1 cellular context compared by ENCODE assay signal in genomic region chr6:144063744-144064401, GRCh38.
A peak's percentile ranks its signal among the peaks of the same experiment; 100 is the strongest.
TF ChIP-seq lines count a peak whose summit lies in the region.

No MANE protein-coding gene starts in this region.

TF ChIP-seq in HepG2, 621 proteins besides CTCF, POLR2A, EP300 and RAD21 (continued from another document and continues in another):
- TF ChIP-seq HOXA9 (CRISPR knock-in tag; IDR thresholded peaks at IDR 0.05; ENCODE audit: borderline replicate concordance): no peak
- TF ChIP-seq SP5 (CRISPR knock-in tag; IDR thresholded peaks at IDR 0.05; ENCODE audit: borderline replicate concordance, low read depth): peak; percentile 74
- 0 out of 2 replicates have a peak, but pooled peaks have one; percentile 22 for TF ChIP-seq SMAD3 (CRISPR knock-in tag; IDR thresholded peaks at IDR 0.05)
- TF ChIP-seq BRCA1 (CRISPR knock-in tag; IDR thresholded peaks at IDR 0.05): 0 out of 2 replicates have a peak, but pooled peaks have one; percentile 52
- no peak for TF ChIP-seq GATA4 (IDR thresholded peaks at IDR 0.05; ENCODE audit: borderline replicate concordance, low read depth)
- no peak for TF ChIP-seq STAT5B (CRISPR knock-in tag; IDR thresholded peaks at IDR 0.05)
- no peak for TF ChIP-seq ZMYM2 (CRISPR knock-in tag; IDR thresholded peaks at IDR 0.05)
- TF ChIP-seq ATRX (CRISPR knock-in tag; IDR thresholded peaks at IDR 0.05; ENCODE audit: borderline replicate concordance): no peak
- 0 out of 2 replicates have a peak, but pooled peaks have one; percentile 69 for TF ChIP-seq AKAP8 (CRISPR knock-in tag; IDR thresholded peaks at IDR 0.05)
- peak; percentile 22; the same call in 1 of the 2 replicates for TF ChIP-seq ZNF776 (CRISPR knock-in tag; IDR thresholded peaks at IDR 0.05)
- 0 out of 2 replicates have a peak, but pooled peaks have one; percentile 61 for TF ChIP-seq ZFP41 (CRISPR knock-in tag; IDR thresholded peaks at IDR 0.05; ENCODE audit: borderline replicate concordance)
- no peak for TF ChIP-seq JARID2 (CRISPR knock-in tag; IDR thresholded peaks at IDR 0.05; ENCODE audit: insufficient replicate concordance)
- no peak for TF ChIP-seq FOXA1 (IDR thresholded peaks at IDR 0.05)
- peak; percentile 26; the same call in 1 of the 2 replicates for TF ChIP-seq FOXA1 (CRISPR knock-in tag; IDR thresholded peaks at IDR 0.05)
- no peak; the same call in 1 of the 2 replicates for TF ChIP-seq ZNF225 (CRISPR knock-in tag; IDR thresholded peaks at IDR 0.05)
- TF ChIP-seq TCF12 (IDR thresholded peaks at IDR 0.05): no peak
- no peak for TF ChIP-seq TCF12 (CRISPR knock-in tag; IDR thresholded peaks at IDR 0.05)
- TF ChIP-seq ZFYVE20 (CRISPR knock-in tag; IDR thresholded peaks at IDR 0.05; ENCODE audit: borderline replicate concordance, low read depth): peak; percentile 65; the same call in 1 of the 2 replicates
- TF ChIP-seq KDM5B (CRISPR knock-in tag; IDR thresholded peaks at IDR 0.05; ENCODE audit: borderline replicate concordance): peak; percentile 69; the same call in 1 of the 2 replicates
- TF ChIP-seq BCL3 (CRISPR knock-in tag; IDR thresholded peaks at IDR 0.05): peak; percentile 82; the same call in 1 of the 2 replicates
- TF ChIP-seq REXO4 (CRISPR knock-in tag; IDR thresholded peaks at IDR 0.05; ENCODE audit: borderline replicate concordance): no peak
- peak; percentile 34 for TF ChIP-seq ELF3 (CRISPR knock-in tag; IDR thresholded peaks at IDR 0.05)
- no peak for TF ChIP-seq LCORL (IDR thresholded peaks at IDR 0.05)
- TF ChIP-seq LCORL (CRISPR knock-in tag; IDR thresholded peaks at IDR 0.05): peak; percentile 53
- TF ChIP-seq ARID4A (CRISPR knock-in tag; IDR thresholded peaks at IDR 0.05; ENCODE audit: borderline replicate concordance): peak; percentile 58; the same call in 1 of the 2 replicates
- TF ChIP-seq, protein P1, sequence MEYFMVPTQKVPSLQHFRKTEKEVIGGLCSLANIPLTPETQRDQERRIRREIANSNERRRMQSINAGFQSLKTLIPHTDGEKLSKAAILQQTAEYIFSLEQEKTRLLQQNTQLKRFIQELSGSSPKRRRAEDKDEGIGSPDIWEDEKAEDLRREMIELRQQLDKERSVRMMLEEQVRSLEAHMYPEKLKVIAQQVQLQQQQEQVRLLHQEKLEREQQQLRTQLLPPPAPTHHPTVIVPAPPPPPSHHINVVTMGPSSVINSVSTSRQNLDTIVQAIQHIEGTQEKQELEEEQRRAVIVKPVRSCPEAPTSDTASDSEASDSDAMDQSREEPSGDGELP (IDR thresholded peaks at IDR 0.05; ENCODE audit: borderline replicate concordance, low read depth): no peak
- TF ChIP-seq, protein P2, sequence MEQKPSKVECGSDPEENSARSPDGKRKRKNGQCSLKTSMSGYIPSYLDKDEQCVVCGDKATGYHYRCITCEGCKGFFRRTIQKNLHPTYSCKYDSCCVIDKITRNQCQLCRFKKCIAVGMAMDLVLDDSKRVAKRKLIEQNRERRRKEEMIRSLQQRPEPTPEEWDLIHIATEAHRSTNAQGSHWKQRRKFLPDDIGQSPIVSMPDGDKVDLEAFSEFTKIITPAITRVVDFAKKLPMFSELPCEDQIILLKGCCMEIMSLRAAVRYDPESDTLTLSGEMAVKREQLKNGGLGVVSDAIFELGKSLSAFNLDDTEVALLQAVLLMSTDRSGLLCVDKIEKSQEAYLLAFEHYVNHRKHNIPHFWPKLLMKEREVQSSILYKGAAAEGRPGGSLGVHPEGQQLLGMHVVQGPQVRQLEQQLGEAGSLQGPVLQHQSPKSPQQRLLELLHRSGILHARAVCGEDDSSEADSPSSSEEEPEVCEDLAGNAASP (CRISPR knock-in tag; IDR thresholded peaks at IDR 0.05; ENCODE audit: borderline replicate concordance): 0 out of 2 replicates have a peak, but pooled peaks have one; percentile 24
- TF ChIP-seq THAP11 (CRISPR knock-in tag; IDR thresholded peaks at IDR 0.05): peak; percentile 62
- peak; percentile 55; the same call in 1 of the 2 replicates for TF ChIP-seq ZNF124 (CRISPR knock-in tag; IDR thresholded peaks at IDR 0.05)
- TF ChIP-seq ZNF232 (CRISPR knock-in tag; IDR thresholded peaks at IDR 0.05; ENCODE audit: borderline replicate concordance): peak; percentile 56; the same call in 1 of the 2 replicates
- peak; percentile 30; the same call in 1 of the 2 replicates for TF ChIP-seq ISL2 (CRISPR knock-in tag; IDR thresholded peaks at IDR 0.05)
- no peak; the same call in 1 of the 2 replicates for TF ChIP-seq ZNF557 (CRISPR knock-in tag; IDR thresholded peaks at IDR 0.05)
- TF ChIP-seq, protein P3, sequence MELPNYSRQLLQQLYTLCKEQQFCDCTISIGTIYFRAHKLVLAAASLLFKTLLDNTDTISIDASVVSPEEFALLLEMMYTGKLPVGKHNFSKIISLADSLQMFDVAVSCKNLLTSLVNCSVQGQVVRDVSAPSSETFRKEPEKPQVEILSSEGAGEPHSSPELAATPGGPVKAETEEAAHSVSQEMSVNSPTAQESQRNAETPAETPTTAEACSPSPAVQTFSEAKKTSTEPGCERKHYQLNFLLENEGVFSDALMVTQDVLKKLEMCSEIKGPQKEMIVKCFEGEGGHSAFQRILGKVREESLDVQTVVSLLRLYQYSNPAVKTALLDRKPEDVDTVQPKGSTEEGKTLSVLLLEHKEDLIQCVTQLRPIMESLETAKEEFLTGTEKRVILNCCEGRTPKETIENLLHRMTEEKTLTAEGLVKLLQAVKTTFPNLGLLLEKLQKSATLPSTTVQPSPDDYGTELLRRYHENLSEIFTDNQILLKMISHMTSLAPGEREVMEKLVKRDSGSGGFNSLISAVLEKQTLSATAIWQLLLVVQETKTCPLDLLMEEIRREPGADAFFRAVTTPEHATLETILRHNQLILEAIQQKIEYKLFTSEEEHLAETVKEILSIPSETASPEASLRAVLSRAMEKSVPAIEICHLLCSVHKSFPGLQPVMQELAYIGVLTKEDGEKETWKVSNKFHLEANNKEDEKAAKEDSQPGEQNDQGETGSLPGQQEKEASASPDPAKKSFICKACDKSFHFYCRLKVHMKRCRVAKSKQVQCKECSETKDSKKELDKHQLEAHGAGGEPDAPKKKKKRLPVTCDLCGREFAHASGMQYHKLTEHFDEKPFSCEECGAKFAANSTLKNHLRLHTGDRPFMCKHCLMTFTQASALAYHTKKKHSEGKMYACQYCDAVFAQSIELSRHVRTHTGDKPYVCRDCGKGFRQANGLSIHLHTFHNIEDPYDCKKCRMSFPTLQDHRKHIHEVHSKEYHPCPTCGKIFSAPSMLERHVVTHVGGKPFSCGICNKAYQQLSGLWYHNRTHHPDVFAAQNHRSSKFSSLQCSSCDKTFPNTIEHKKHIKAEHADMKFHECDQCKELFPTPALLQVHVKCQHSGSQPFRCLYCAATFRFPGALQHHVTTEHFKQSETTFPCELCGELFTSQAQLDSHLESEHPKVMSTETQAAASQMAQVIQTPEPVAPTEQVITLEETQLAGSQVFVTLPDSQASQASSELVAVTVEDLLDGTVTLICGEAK (IDR thresholded peaks at IDR 0.05): no peak
- TF ChIP-seq, protein P3 (CRISPR knock-in tag; IDR thresholded peaks at IDR 0.05): peak; percentile 45; the same call in 1 of the 2 replicates
- no peak for TF ChIP-seq ZNF33A (CRISPR knock-in tag; IDR thresholded peaks at IDR 0.05; ENCODE audit: borderline replicate concordance)
- TF ChIP-seq, protein P4, sequence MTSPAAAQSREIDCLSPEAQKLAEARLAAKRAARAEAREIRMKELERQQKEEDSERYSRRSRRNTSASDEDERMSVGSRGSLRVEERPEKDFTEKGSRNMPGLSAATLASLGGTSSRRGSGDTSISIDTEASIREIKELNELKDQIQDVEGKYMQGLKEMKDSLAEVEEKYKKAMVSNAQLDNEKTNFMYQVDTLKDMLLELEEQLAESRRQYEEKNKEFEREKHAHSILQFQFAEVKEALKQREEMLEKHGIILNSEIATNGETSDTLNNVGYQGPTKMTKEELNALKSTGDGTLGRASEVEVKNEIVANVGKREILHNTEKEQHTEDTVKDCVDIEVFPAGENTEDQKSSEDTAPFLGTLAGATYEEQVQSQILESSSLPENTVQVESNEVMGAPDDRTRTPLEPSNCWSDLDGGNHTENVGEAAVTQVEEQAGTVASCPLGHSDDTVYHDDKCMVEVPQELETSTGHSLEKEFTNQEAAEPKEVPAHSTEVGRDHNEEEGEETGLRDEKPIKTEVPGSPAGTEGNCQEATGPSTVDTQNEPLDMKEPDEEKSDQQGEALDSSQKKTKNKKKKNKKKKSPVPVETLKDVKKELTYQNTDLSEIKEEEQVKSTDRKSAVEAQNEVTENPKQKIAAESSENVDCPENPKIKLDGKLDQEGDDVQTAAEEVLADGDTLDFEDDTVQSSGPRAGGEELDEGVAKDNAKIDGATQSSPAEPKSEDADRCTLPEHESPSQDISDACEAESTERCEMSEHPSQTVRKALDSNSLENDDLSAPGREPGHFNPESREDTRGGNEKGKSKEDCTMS (CRISPR knock-in tag; conservative IDR thresholded peaks at IDR 0.05): no peak
- no peak for TF ChIP-seq ISX (CRISPR knock-in tag; conservative IDR thresholded peaks at IDR 0.05)
- TF ChIP-seq ZNF839 (CRISPR knock-in tag; IDR thresholded peaks at IDR 0.05; ENCODE audit: borderline replicate concordance): no peak
